In the genomic region with DNA sequence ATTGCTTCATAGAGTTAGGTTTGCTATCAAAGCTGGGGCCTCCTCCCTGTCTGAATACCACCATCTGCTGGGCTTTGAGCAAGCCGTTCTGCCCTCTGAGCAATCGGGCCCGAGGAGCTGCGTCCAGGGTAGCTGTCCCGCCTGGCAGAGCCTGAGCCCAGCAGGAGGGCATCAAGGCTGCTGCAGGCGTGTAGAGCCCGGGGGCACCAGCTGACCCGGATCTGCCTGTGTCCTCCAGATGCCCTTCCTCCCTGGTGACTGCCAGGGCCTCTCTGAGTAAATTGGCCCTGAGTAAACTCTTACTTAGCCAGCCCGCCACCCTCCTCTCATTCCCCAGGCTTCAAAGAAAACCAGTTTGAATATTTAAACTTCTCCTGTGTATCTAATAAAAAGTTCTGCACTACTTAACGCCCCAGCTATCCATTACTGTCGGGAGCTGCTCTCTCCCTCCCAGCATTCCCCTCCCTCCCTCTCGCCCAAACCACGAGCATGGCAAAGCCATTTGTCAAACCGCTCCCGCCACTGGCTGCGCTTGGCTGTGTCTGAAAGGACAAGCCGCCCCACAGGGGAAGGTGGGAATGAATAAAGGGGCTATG, we compare ENCODE assay signal across 1 cellular context.
TF ChIP-seq lines count a peak whose summit lies in the region.

No MANE protein-coding gene starts in this region.

TF ChIP-seq in SK-N-SH treated with all-trans-retinoic acid at 6 μM for 48 hours, 23 proteins besides CTCF, POLR2A, EP300 and RAD21 (continued from another document):
- TF ChIP-seq, protein P1, sequence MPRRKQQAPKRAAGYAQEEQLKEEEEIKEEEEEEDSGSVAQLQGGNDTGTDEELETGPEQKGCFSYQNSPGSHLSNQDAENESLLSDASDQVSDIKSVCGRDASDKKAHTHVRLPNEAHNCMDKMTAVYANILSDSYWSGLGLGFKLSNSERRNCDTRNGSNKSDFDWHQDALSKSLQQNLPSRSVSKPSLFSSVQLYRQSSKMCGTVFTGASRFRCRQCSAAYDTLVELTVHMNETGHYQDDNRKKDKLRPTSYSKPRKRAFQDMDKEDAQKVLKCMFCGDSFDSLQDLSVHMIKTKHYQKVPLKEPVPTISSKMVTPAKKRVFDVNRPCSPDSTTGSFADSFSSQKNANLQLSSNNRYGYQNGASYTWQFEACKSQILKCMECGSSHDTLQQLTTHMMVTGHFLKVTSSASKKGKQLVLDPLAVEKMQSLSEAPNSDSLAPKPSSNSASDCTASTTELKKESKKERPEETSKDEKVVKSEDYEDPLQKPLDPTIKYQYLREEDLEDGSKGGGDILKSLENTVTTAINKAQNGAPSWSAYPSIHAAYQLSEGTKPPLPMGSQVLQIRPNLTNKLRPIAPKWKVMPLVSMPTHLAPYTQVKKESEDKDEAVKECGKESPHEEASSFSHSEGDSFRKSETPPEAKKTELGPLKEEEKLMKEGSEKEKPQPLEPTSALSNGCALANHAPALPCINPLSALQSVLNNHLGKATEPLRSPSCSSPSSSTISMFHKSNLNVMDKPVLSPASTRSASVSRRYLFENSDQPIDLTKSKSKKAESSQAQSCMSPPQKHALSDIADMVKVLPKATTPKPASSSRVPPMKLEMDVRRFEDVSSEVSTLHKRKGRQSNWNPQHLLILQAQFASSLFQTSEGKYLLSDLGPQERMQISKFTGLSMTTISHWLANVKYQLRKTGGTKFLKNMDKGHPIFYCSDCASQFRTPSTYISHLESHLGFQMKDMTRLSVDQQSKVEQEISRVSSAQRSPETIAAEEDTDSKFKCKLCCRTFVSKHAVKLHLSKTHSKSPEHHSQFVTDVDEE (CRISPR knock-in tag; IDR thresholded peaks at IDR 0.05): peak; percentile 80
- TF ChIP-seq ARNTL (CRISPR knock-in tag; IDR thresholded peaks at IDR 0.05; ENCODE audit: borderline replicate concordance, low read depth): no peak
- TF ChIP-seq, protein P2, sequence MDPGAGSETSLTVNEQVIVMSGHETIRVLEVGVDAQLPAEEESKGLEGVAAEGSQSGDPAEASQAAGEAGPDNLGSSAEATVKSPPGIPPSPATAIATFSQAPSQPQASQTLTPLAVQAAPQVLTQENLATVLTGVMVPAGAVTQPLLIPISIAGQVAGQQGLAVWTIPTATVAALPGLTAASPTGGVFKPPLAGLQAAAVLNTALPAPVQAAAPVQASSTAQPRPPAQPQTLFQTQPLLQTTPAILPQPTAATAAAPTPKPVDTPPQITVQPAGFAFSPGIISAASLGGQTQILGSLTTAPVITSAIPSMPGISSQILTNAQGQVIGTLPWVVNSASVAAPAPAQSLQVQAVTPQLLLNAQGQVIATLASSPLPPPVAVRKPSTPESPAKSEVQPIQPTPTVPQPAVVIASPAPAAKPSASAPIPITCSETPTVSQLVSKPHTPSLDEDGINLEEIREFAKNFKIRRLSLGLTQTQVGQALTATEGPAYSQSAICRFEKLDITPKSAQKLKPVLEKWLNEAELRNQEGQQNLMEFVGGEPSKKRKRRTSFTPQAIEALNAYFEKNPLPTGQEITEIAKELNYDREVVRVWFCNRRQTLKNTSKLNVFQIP (CRISPR knock-in tag; IDR thresholded peaks at IDR 0.05; ENCODE audit: borderline replicate concordance, low read depth): no peak
- TF ChIP-seq SNAI2 (CRISPR knock-in tag; IDR thresholded peaks at IDR 0.05): no peak
- TF ChIP-seq ESRRG (CRISPR knock-in tag; IDR thresholded peaks at IDR 0.05): no peak
- TF ChIP-seq ZFP3 (CRISPR knock-in tag; IDR thresholded peaks at IDR 0.05): 0 out of 2 replicates have a peak, but pooled peaks have one; percentile 35
- no peak; the same call in 1 of the 2 replicates for TF ChIP-seq ZNF8 (CRISPR knock-in tag; IDR thresholded peaks at IDR 0.05)
- TF ChIP-seq TOX (CRISPR knock-in tag; IDR thresholded peaks at IDR 0.05; ENCODE audit: borderline replicate concordance): no peak
- no peak for TF ChIP-seq ZC3H10 (CRISPR knock-in tag; IDR thresholded peaks at IDR 0.05)
TF ChIP-seq in SK-N-SH treated with all-trans-retinoic acid at 6 μM for 48 hours: peak in this region for 7.
